11 cellular contexts compared by ENCODE assay signal in genomic region chr6:127404133-127404532, GRCh38. TPM values are rescaled to one million over a fixed set of nuclear protein-coding genes. Genes with fewer than 3 reads are reported as not detected.
DNase-seq lines count a peak whose midpoint lies in the region; ATAC-seq, FAIRE-seq and TF ChIP-seq lines count a peak whose summit lies in the region.
"Had no signal": no experiment of that assay in that cellular context is flagged by ENCODE, and none has a peak within 500 bp of the region (broad histone marks: within the 10 kb centered on the region; RNA-seq: fewer than 3 reads in every experiment).

No MANE protein-coding gene starts in this region.

- H3K27me3 Mint-ChIP-seq in CD8-positive, alpha-beta T cell (ENCODE audit: low read depth), result peaks cover 2% of the 10 kb centered on the region
- H3K27me3 Mint-ChIP-seq in immature natural killer cell (ENCODE audit: low read depth in 3 of 3), result peaks cover 2 to 3% (median 2%) of the 10 kb centered on the region in 3 donors

- H3K27ac ChIP-seq in GM12878 (ENCODE audit: control insufficient read depth, insufficient read depth) (peak overlapping the region; percentile 80), right cardiac atrium (ENCODE audit: low read length) (no peak overlapping the region)
- no peak overlapping the region for H3K27ac ChIP-seq in CD8-positive, alpha-beta T cell (ENCODE audit: low read depth, low read length)

- in situ Hi-C loops in GM12878 (cut with MboI), result no loop called here

- no peaks in the 10 kb centered on the region for H3K36me3 ChIP-seq in GM12878 (ENCODE audit: control insufficient read depth in 2 of 2, insufficient read depth in 2 of 2, low read length in 1 of 2)
- H3K36me3 ChIP-seq in CD8-positive, alpha-beta T cell (ENCODE audit: insufficient read depth, low read length), result no peaks in the 10 kb centered on the region

- intact Hi-C loops in GM12878 (cut with micrococcal nuclease; ENCODE audit: unreplicated experiment) (no loop called here), right cardiac atrium (cut with DNase I) (no loop called here)
- intact Hi-C loops in CD8-positive, alpha-beta T cell (cut with DNase I, micrococcal nuclease), result loop anchor here in 1 of 2 experiments (5.0 kb wide), 1 partner anchor 1167 kb away; no protein-coding TSS in a partner anchor

- no peaks in the 10 kb centered on the region for H3K36me3 Mint-ChIP-seq in CD8-positive, alpha-beta T cell
- no peaks in the 10 kb centered on the region for H3K36me3 Mint-ChIP-seq in immature natural killer cell

- peaks cover 3% of the 10 kb centered on the region for H3K9me3 Mint-ChIP-seq in CD8-positive, alpha-beta T cell
- peaks cover 0 to 4% (median 0%) of the 10 kb centered on the region in 6 donors for H3K9me3 Mint-ChIP-seq in immature natural killer cell

- H3K4me3 Mint-ChIP-seq in CD8-positive, alpha-beta T cell, result no peak overlapping the region
- H3K4me3 Mint-ChIP-seq in immature natural killer cell, result no peak overlapping the region

- peak overlapping the region; percentile 68 for H2AFZ ChIP-seq in GM12878 (ENCODE audit: control insufficient read depth, low read depth, low read length)

- ATAC-seq in GM18870 (IDR thresholded peaks at IDR 0.05; ENCODE audit: unreplicated experiment), result peak; percentile 80
- peak; percentile 75 for ATAC-seq in GM21515 (IDR thresholded peaks at IDR 0.05; ENCODE audit: unreplicated experiment)
- peak; percentile 88 for ATAC-seq in HG03135 (IDR thresholded peaks at IDR 0.05; ENCODE audit: unreplicated experiment)
- peak; percentile 81 for ATAC-seq in GM12878
- no peak for ATAC-seq in CD8-positive, alpha-beta T cell
- ATAC-seq in left lobe of liver, result no peak
- ATAC-seq in right cardiac atrium, result no peak

- CTCF ChIA-PET in GM12878 (lab: Yijun Ruan, JAX), result interaction anchor here (0.9 to 1.0 kb wide), 2 partner anchors 17 to 100 kb away, joined by 3 read pairs; no protein-coding TSS in a partner anchor
- CTCF ChIA-PET in CD8-positive, alpha-beta T cell (lab: Charles Lee), result no interaction called here

- H3K27ac Mint-ChIP-seq in CD8-positive, alpha-beta T cell, result no peak overlapping the region
- H3K27ac Mint-ChIP-seq in immature natural killer cell, result no peak overlapping the region

- no peak for TF ChIP-seq POLR2A in GM12878 (IDR thresholded peaks at IDR 0.05; ENCODE audit: low read depth, low read length)

- TF ChIP-seq EP300 in GM12878 (IDR thresholded peaks at IDR 0.05; ENCODE audit: borderline replicate concordance in 1 of 2, control insufficient read depth in 1 of 2, low read depth in 2 of 2, low read length in 2 of 2), result no peak

- H3K27me3 ChIP-seq in GM12878 (replicated peaks in 1 of 2; ENCODE audit: control insufficient read depth in 2 of 2, insufficient read depth in 2 of 2, low read length in 1 of 2) (no peaks in the 10 kb centered on the region), right cardiac atrium (ENCODE audit: control insufficient read depth, insufficient read depth) (no peaks in the 10 kb centered on the region)
- no peaks in the 10 kb centered on the region for H3K27me3 ChIP-seq in CD8-positive, alpha-beta T cell (ENCODE audit: insufficient read depth, low read length)

- H3K9me3 ChIP-seq in GM12878 (replicated peaks; ENCODE audit: control insufficient read depth, insufficient read depth, low read length) (no peaks in the 10 kb centered on the region; the same call in 2 of the 3 replicates), right cardiac atrium (ENCODE audit: control insufficient read depth, low read length) (no peaks in the 10 kb centered on the region)
- H3K9me3 ChIP-seq in CD8-positive, alpha-beta T cell (ENCODE audit: low read length), result no peaks in the 10 kb centered on the region

- H3K4me3 ChIP-seq in GM12878 (peak overlapping the region; percentile 24; the same call in 1 of the 2 replicates), right cardiac atrium (ENCODE audit: low read length) (no peak overlapping the region)
- no peak overlapping the region for H3K4me3 ChIP-seq in CD8-positive, alpha-beta T cell (ENCODE audit: low read depth, low read length)

- H3K4me1 ChIP-seq in GM12878 (ENCODE audit: control insufficient read depth, insufficient read depth, low read length) (peaks cover 18% of the 10 kb centered on the region), right cardiac atrium (ENCODE audit: control insufficient read depth, insufficient read depth, low read length) (no peaks in the 10 kb centered on the region)
- no peaks in the 10 kb centered on the region for H3K4me1 ChIP-seq in CD8-positive, alpha-beta T cell (ENCODE audit: insufficient read depth, low read length)

- POLR2A ChIA-PET in GM12878 (lab: Charles Lee), result no interaction called here
- POLR2A ChIA-PET in CD8-positive, alpha-beta T cell (lab: Charles Lee), result no interaction called here

- no peaks in the 10 kb centered on the region for H3K79me2 ChIP-seq in GM12878 (ENCODE audit: control insufficient read depth, insufficient read depth, low read length)

- DNase-seq in GM12878 (ENCODE audit: low read depth, low spot score), result no peak
- DNase-seq in CD8-positive, alpha-beta T cell, result no peak
- DNase-seq in left lobe of liver (ENCODE audit: low spot score), result no peak
- no peak for DNase-seq in right cardiac atrium
- no peak for DNase-seq in immature natural killer cell
- DNase-seq: activated gamma-delta T cell treated with Interleukin-2 at 50 U/mL for 16 hours, NCI-H226, posterior cingulate gyrus had no signal

- no peak for TF ChIP-seq RAD21 in GM12878 (IDR thresholded peaks at IDR 0.05; ENCODE audit: insufficient read depth, low read depth, low read length)

- no peak for TF ChIP-seq CTCF in GM12878 (IDR thresholded peaks at IDR 0.05 in 2 of 3, conservative IDR thresholded peaks at IDR 0.05 in 1 of 3; ENCODE audit: control insufficient read depth in 2 of 3, extremely low read depth in 1 of 3, insufficient read depth in 1 of 3, low read depth in 3 of 3, low read length in 3 of 3)
- no peak for TF ChIP-seq CTCF in CD8-positive, alpha-beta T cell (IDR thresholded peaks at IDR 0.05)

- no peaks in the 10 kb centered on the region for H4K20me1 ChIP-seq in GM12878 (ENCODE audit: control insufficient read depth, insufficient read depth)

- RAD21 ChIA-PET in GM12878 (lab: Charles Lee; ENCODE audit: unreplicated experiment), result interaction anchor here (1.0 to 1.8 kb wide), 2 partner anchors 11 to 16 kb away, joined by 3 to 4 read pairs; no protein-coding TSS in a partner anchor

- H3K4me2 ChIP-seq in GM12878 (ENCODE audit: control insufficient read depth, insufficient read depth), result peak overlapping the region; percentile 69

- no TSS peak for BruUV-seq in GM12878 (replicated peaks; lab: Mats Ljungman, UMichigan)

- no peaks in the 10 kb centered on the region for H3K4me1 Mint-ChIP-seq in CD8-positive, alpha-beta T cell (ENCODE audit: low read depth)
- no peaks in the 10 kb centered on the region for H3K4me1 Mint-ChIP-seq in immature natural killer cell

- H3K9ac ChIP-seq in GM12878 (ENCODE audit: control insufficient read depth, insufficient read depth, low read length), result peak overlapping the region; percentile 36; the same call in 1 of the 2 replicates

- no peak for FAIRE-seq in GM12878 (lab: Jason Lieb, UNC)

- SMC1A ChIA-PET in GM12878 (lab: Charles Lee; ENCODE audit: uncharacterized antibody, unreplicated experiment), result interaction anchor here (1.6 to 2.5 kb wide), 5 partner anchors 14 to 112 kb away, joined by 4 to 10 read pairs (median 5); no protein-coding TSS in a partner anchor

TF ChIP-seq in GM12878, 131 proteins besides CTCF, POLR2A, EP300 and RAD21:
- no peak for TF ChIP-seq ATF7 (IDR thresholded peaks at IDR 0.05; ENCODE audit: low read depth)
- TF ChIP-seq PKNOX1 (IDR thresholded peaks at IDR 0.05), result peak; percentile 33; the same call in 1 of the 2 replicates
- TF ChIP-seq EED (IDR thresholded peaks at IDR 0.05; ENCODE audit: low read depth), result 0 out of 2 replicates have a peak, but pooled peaks have one; percentile 7
- no peak for TF ChIP-seq PAX8 (IDR thresholded peaks at IDR 0.05)
- 0 out of 2 replicates have a peak, but pooled peaks have one; percentile 27 for TF ChIP-seq RBBP5 (conservative IDR thresholded peaks at IDR 0.05)

RNA-seq across cellular contexts. Expression of gene KIAA0408, which starts 55.1 kb away (rescaled TPM):
- total RNA-seq in GM12878 (2013; cell fraction: nucleolus; rRNA removed), result not detected in 2 replicates
- total RNA-seq in GM12878 (2014; rRNA removed), result 0.06 and 0.11 TPM in 2 replicates
- 0.04 TPM in 1 of 2 replicates, not detected in the other for total RNA-seq in GM12878 (2014; rRNA removed; fragmentation: Illumina TruSeq; extraction: Trizol)
- total RNA-seq in GM12878 (2021), result not detected in 2 replicates
- polyA plus RNA-seq in GM12878 (2011; ENCODE audit: low read depth), result 0.07 TPM
- 0.30 and 0.76 TPM in 2 replicates for polyA plus RNA-seq in GM12878 (2011; rRNA removed)
- 0.25 and 0.28 TPM in 2 replicates for polyA plus RNA-seq in GM12878 (2011; cell fraction: cytosol; rRNA removed)
- polyA plus RNA-seq in GM12878 (2011; cell fraction: nucleus; rRNA removed), result 0.83 and 1.1 TPM in 2 replicates
- 0.07 and 0.34 TPM in 2 replicates for polyA plus RNA-seq in GM12878 (2012)
- polyA plus RNA-seq in GM12878 (2014; fragmentation: Illumina TruSeq; extraction: Trizol), result 0.07 and 0.10 TPM in 2 replicates
- polyA plus RNA-seq in GM12878 (2014; fragmentation: Nextera tagmentation; extraction: Ambion mirVana), result not detected
- 0.03 TPM in 2 replicates for polyA plus RNA-seq in GM12878 (2014; rRNA removed)
- under 1 TPM in 1 of 2 experiments, not detected in 1; 0.10 TPM for polyA plus RNA-seq in GM12878 (2016; fragmentation: Nextera tagmentation; extraction: Ambion mirVana)
- polyA minus RNA-seq in GM12878 (2011; rRNA and poly(A)+ RNA removed), result 0.07 and 0.21 TPM in 2 replicates
- polyA minus RNA-seq in GM12878 (2011; cell fraction: cytosol; rRNA and poly(A)+ RNA removed), result 0.40 TPM in 1 of 2 replicates, not detected in the other
- polyA minus RNA-seq in GM12878 (2011; cell fraction: nucleus; rRNA and poly(A)+ RNA removed), result 0.12 and 0.38 TPM in 2 replicates
- total RNA-seq in CD8-positive, alpha-beta T cell, result under 1 TPM; 0.25 to 0.46 TPM
- total RNA-seq in left lobe of liver, result 0.13 TPM
- 1 to 10 TPM; 1.3 to 8.2 (median 3.8) TPM for total RNA-seq in right cardiac atrium
- polyA plus RNA-seq in right cardiac atrium, result 2.3 TPM
- polyA plus RNA-seq in immature natural killer cell, result not detected

Comparison
In these comparisons a context has a peak if more than half of its experiments do, and no peak if none do; other contexts are left out.
1. ATAC-seq: peak in GM18870 (single experiment), GM21515 (single experiment), HG03135 (single experiment) and GM12878 (single experiment); none in CD8-positive, alpha-beta T cell (single experiment), left lobe of liver (single experiment) and right cardiac atrium (0 of 2).